Comparison of ENCODE assay signal across 18 cellular contexts in the genomic region with DNA sequence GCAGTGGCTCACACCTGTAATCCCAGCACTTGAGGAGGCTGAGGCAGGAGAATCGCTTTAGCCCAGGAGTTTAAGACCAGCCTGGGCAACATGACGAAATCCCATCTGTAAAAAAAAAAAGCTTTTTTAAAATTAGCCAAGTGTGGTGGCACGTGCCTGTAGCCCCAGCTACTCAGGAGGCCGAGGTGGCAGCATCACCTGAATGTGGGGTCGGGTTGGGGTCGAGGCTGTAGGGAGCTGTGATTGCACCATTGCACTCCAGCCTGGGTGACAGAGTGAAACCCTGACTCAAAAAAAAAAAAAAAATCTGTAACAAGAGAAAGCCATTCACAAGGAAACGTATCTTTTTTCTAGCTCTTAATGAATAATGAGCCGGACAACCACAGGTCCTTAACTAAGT.
"Had no signal": no experiment of that assay in that cellular context is flagged by ENCODE, and none has a peak within 500 bp of the region (broad histone marks: within the 10 kb centered on the region; RNA-seq: fewer than 3 reads in every experiment).

No MANE protein-coding gene starts in this region.

- H3K27ac ChIP-seq: body of pancreas, pancreas, right lobe of liver, testis had no signal

- H3K4me1 ChIP-seq: body of pancreas, pancreas, testis had no signal

- H3K27me3 ChIP-seq: body of pancreas, pancreas, right lobe of liver, testis, upper lobe of left lung had no signal

- H3K36me3 ChIP-seq: pancreas, right lobe of liver, upper lobe of left lung had no signal

- H3K9me3 ChIP-seq: body of pancreas, pancreas, right lobe of liver, testis, upper lobe of left lung had no signal

- DNase-seq: activated CD4-positive, alpha-beta T cell treated with anti-CD3 and anti-CD28 coated beads for 1 hour; activated naive CD4-positive, alpha-beta T cell treated with anti-CD3 and anti-CD28 coated beads, Interleukin-2, amount 50 U/mL, for 16 hours; activated naive CD8-positive, alpha-beta T cell treated with anti-CD3 and anti-CD28 coated beads, Interleukin-2, amount 50 U/mL, for 24 hours; activated T-cell treated with anti-CD3 and anti-CD28 coated beads, Interleukin-2, amount 50 U/mL, for 1 hour; body of pancreas; foreskin melanocyte; immature natural killer cell; pancreas; right lobe of liver; stimulated activated CD4-positive, alpha-beta T cell treated with anti-CD3 and anti-CD28 coated beads, Interleukin-15, amount 100 ng/mL, for 24 hours; stimulated activated CD8-positive, alpha-beta memory T cell treated with anti-CD3 and anti-CD28 coated beads, Interleukin-4, amount 100 ng/mL, for 48 hours; stimulated activated naive CD4-positive, alpha-beta T cell; T-helper 1 cell; testis had no signal

- H3K4me3 Mint-ChIP-seq: activated naive CD8-positive, alpha-beta T cell treated with anti-CD3 and anti-CD28 coated beads, Interleukin-2, amount 50 U/mL, for 24 hours; immature natural killer cell; memory B cell; natural killer cell treated with Interleukin-12 subunit alpha and Interleukin-12 subunit beta and Interleukin-15 and Interleukin-18, amount 100 ng/mL, for 72 hours had no signal

- H3K9me3 Mint-ChIP-seq: activated naive CD8-positive, alpha-beta T cell treated with anti-CD3 and anti-CD28 coated beads, Interleukin-2, amount 50 U/mL, for 24 hours; immature natural killer cell; memory B cell; natural killer cell treated with Interleukin-12 subunit alpha and Interleukin-12 subunit beta and Interleukin-15 and Interleukin-18, amount 100 ng/mL, for 72 hours had no signal

- H3K4me1 Mint-ChIP-seq: activated naive CD8-positive, alpha-beta T cell treated with anti-CD3 and anti-CD28 coated beads, Interleukin-2, amount 50 U/mL, for 24 hours; immature natural killer cell; memory B cell had no signal

- H3K36me3 Mint-ChIP-seq: immature natural killer cell; memory B cell; natural killer cell treated with Interleukin-12 subunit alpha and Interleukin-12 subunit beta and Interleukin-15 and Interleukin-18, amount 100 ng/mL, for 72 hours had no signal

- H3K4me3 ChIP-seq: body of pancreas, pancreas, right lobe of liver, skin epidermis, testis, upper lobe of left lung had no signal

- H3K27ac Mint-ChIP-seq: activated naive CD8-positive, alpha-beta T cell treated with anti-CD3 and anti-CD28 coated beads, Interleukin-2, amount 50 U/mL, for 24 hours; immature natural killer cell; memory B cell; natural killer cell treated with Interleukin-12 subunit alpha and Interleukin-12 subunit beta and Interleukin-15 and Interleukin-18, amount 100 ng/mL, for 72 hours had no signal
